In genomic region chr17:41702712-41703111, GRCh38 we compare ENCODE assay signal across 3 cellular contexts.
TF ChIP-seq lines count a peak whose summit lies in the region.

No MANE protein-coding gene starts in this region.

TF ChIP-seq in HEK293, 187 proteins besides CTCF, POLR2A, EP300 and RAD21:
- TF ChIP-seq, protein P1, sequence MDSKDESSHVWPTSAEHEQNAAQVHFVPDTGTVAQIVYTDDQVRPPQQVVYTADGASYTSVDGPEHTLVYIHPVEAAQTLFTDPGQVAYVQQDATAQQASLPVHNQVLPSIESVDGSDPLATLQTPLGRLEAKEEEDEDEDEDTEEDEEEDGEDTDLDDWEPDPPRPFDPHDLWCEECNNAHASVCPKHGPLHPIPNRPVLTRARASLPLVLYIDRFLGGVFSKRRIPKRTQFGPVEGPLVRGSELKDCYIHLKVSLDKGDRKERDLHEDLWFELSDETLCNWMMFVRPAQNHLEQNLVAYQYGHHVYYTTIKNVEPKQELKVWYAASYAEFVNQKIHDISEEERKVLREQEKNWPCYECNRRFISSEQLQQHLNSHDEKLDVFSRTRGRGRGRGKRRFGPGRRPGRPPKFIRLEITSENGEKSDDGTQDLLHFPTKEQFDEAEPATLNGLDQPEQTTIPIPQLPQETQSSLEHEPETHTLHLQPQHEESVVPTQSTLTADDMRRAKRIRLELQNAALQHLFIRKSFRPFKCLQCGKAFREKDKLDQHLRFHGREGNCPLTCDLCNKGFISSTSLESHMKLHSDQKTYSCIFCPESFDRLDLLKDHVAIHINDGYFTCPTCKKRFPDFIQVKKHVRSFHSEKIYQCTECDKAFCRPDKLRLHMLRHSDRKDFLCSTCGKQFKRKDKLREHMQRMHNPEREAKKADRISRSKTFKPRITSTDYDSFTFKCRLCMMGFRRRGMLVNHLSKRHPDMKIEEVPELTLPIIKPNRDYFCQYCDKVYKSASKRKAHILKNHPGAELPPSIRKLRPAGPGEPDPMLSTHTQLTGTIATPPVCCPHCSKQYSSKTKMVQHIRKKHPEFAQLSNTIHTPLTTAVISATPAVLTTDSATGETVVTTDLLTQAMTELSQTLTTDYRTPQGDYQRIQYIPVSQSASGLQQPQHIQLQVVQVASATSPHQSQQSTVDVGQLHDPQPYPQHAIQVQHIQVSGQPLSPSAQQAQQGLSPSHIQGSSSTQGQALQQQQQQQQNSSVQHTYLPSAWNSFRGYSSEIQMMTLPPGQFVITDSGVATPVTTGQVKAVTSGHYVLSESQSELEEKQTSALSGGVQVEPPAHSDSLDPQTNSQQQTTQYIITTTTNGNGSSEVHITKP (tag by site-specific recombination; IDR thresholded peaks at IDR 0.05): peak; percentile 90
- no peak for TF ChIP-seq ZNF426 (tag by site-specific recombination; IDR thresholded peaks at IDR 0.05)

TF ChIP-seq in K562, 482 proteins besides CTCF, POLR2A, EP300 and RAD21:
- TF ChIP-seq TAL1 (IDR thresholded peaks at IDR 0.05): no peak
- peak; percentile 49 for TF ChIP-seq CEBPB (tag; IDR thresholded peaks at IDR 0.05)
- TF ChIP-seq, protein P1 (IDR thresholded peaks at IDR 0.05; ENCODE audit: partially characterized antibody): peak; percentile 72

TF ChIP-seq in HepG2, 621 proteins besides CTCF, POLR2A, EP300 and RAD21:
- TF ChIP-seq TFDP1 (CRISPR knock-in tag; IDR thresholded peaks at IDR 0.05; ENCODE audit: borderline replicate concordance) (no peak), SALL1 (CRISPR knock-in tag; IDR thresholded peaks at IDR 0.05) (0 out of 2 replicates have a peak, but pooled peaks have one; percentile 20), SOX5 (CRISPR knock-in tag; IDR thresholded peaks at IDR 0.05; ENCODE audit: borderline replicate concordance) (0 out of 2 replicates have a peak, but pooled peaks have one; percentile 19), AGO1 (IDR thresholded peaks at IDR 0.05; ENCODE audit: low read depth, low read length, poor library complexity, severe bottlenecking) (no peak), ZFAT (CRISPR knock-in tag; conservative IDR thresholded peaks at IDR 0.05) (no peak), NR2C2 (CRISPR knock-in tag; IDR thresholded peaks at IDR 0.05; ENCODE audit: borderline replicate concordance) (no peak), CEBPG (CRISPR knock-in tag; IDR thresholded peaks at IDR 0.05) (peak; percentile 55), BCL6 (CRISPR knock-in tag; IDR thresholded peaks at IDR 0.05) (no peak), ZNF460 (CRISPR knock-in tag; IDR thresholded peaks at IDR 0.05; ENCODE audit: borderline replicate concordance) (peak; percentile 13; the same call in 1 of the 2 replicates), GZF1 (CRISPR knock-in tag; IDR thresholded peaks at IDR 0.05) (no peak), KLF16 (CRISPR knock-in tag; IDR thresholded peaks at IDR 0.05) (no peak), CEBPB (IDR thresholded peaks at IDR 0.05; ENCODE audit: borderline replicate concordance, low read depth, low read length) (peak; percentile 63; the same call in 1 of the 2 replicates), REL (CRISPR knock-in tag; conservative IDR thresholded peaks at IDR 0.05) (no peak)
